20 cellular contexts compared by ENCODE assay signal in the genomic region with DNA sequence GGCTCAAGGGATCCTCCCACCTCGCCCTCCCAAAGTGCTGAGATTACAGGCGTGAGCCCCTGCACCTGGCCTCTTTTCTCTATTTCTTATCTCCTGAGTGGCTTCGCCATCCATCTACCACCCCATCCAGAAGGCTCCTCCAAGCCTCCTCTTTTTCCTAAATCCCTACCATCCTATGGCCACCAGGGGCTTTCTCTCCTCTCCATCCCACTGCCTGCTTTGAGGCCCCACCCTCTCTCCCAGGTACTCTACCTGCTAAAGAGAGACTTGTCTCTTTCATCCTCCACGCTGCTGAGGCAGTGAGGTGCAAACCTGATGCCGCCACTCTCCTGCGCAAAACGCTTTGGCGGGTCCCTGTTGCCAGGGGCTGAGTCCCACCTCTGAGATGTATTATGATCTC. TPM values are rescaled to one million over a fixed set of nuclear protein-coding genes. Genes with fewer than 3 reads are reported as not detected.
"Had no signal": no experiment of that assay in that cellular context is flagged by ENCODE, and none has a peak within 500 bp of the region (broad histone marks: within the 10 kb centered on the region; RNA-seq: fewer than 3 reads in every experiment).

No MANE protein-coding gene starts in this region.

- H3K4me1 Mint-ChIP-seq: nephron had no signal

- DNase-seq: activated CD4-positive, alpha-beta T cell treated with anti-CD3 and anti-CD28 coated beads, Interleukin-2, amount 10 ng/mL, durations not matched to agents 7 days and 5 days; activated CD4-positive, CD25-positive, alpha-beta regulatory T cell; activated gamma-delta T cell treated with Interleukin-2 at 50 U/mL for 16 hours; amniotic stem cell; caudate nucleus; colonic mucosa; glutamatergic neuron; hypothalamus; immature natural killer cell; right cardiac atrium; small intestine; stimulated activated naive CD8-positive, alpha-beta T cell treated with anti-CD3 and anti-CD28 coated beads, Interleukin-15, Interleukin-2, amounts not matched to agents 100 U/mL and 50 U/mL, for 24 hours; transverse colon had no signal

- H3K4me3 ChIP-seq: colonic mucosa, prostate gland, transverse colon, vagina had no signal

- H3K27me3 ChIP-seq: colonic mucosa, transverse colon, vagina had no signal

- H3K4me3 Mint-ChIP-seq: activated CD4-positive, alpha-beta T cell treated with anti-CD3 and anti-CD28 coated beads, Interleukin-2, amount 10 ng/mL, durations not matched to agents 7 days and 5 days; activated naive CD8-positive, alpha-beta T cell; immature natural killer cell; nephron had no signal

- H3K27ac Mint-ChIP-seq: activated CD4-positive, alpha-beta T cell treated with anti-CD3 and anti-CD28 coated beads, Interleukin-2, amount 10 ng/mL, durations not matched to agents 7 days and 5 days; activated naive CD8-positive, alpha-beta T cell; immature natural killer cell; nephron had no signal

- H3K9me3 Mint-ChIP-seq: immature natural killer cell had no signal

- H3K4me1 ChIP-seq: colonic mucosa, prostate gland, transverse colon, vagina had no signal

- H3K9me3 ChIP-seq: colonic mucosa, prostate gland, transverse colon, vagina had no signal

- H3K36me3 Mint-ChIP-seq: activated naive CD8-positive, alpha-beta T cell; immature natural killer cell had no signal

- H3K27me3 Mint-ChIP-seq: activated CD4-positive, alpha-beta T cell treated with anti-CD3 and anti-CD28 coated beads, Interleukin-2, amount 10 ng/mL, durations not matched to agents 7 days and 5 days had no signal

- H3K36me3 ChIP-seq: colonic mucosa, prostate gland, transverse colon, vagina had no signal

- H3K27ac ChIP-seq: colonic mucosa, prostate gland, transverse colon, vagina had no signal

RNA-seq across cellular contexts. Expression of a gene that starts 7.0 kb away (rescaled TPM):
- total RNA-seq: activated CD4-positive, alpha-beta T cell treated with anti-CD3 and anti-CD28 coated beads, Interleukin-2, amount 10 ng/mL, durations not matched to agents 7 days and 5 days; colonic mucosa; esophagus mucosa; lower leg skin; omental fat pad; prostate gland; right cardiac atrium; transverse colon; vagina had no signal

RNA-seq across cellular contexts. Expression of a gene that starts 42.5 kb away (rescaled TPM):
- total RNA-seq: activated CD4-positive, alpha-beta T cell treated with anti-CD3 and anti-CD28 coated beads, Interleukin-2, amount 10 ng/mL, durations not matched to agents 7 days and 5 days; esophagus mucosa; omental fat pad; transverse colon; vagina had no signal
